8 cellular contexts compared by ENCODE assay signal in genomic region chr2:66574701-66575624, GRCh38.
DNase-seq lines count a peak whose midpoint lies in the region; ATAC-seq, FAIRE-seq and TF ChIP-seq lines count a peak whose summit lies in the region.

No MANE protein-coding gene starts in this region.

- DNase-seq in CMK (ENCODE audit: low read depth) = peak; percentile 26
- DNase-seq in KBM-7 = peak; percentile 85
- peak; percentile 41 to 56 for DNase-seq in PC-9
- DNase-seq in H1 (ENCODE audit: low read depth in 1 of 2, low spot score in 2 of 2) = peak in 1 of 2 experiments; percentile 64
- no peak for DNase-seq in lower lobe of right lung
- no peak for DNase-seq in stimulated activated naive CD4-positive, alpha-beta T cell (lab: John Stamatoyannopoulos, UW)

- no peaks in the 10 kb centered on the region for H3K79me1 ChIP-seq in H1 (ENCODE audit: low read depth, low read length)

- H3K9me2 ChIP-seq in PC-9 (ENCODE audit: insufficient read depth) = no peaks in the 10 kb centered on the region

- WGBS in H1 (ENCODE audit: extremely low coverage in 1 of 2, insufficient coverage in 1 of 2, insufficient read length in 1 of 2, insufficient replicate concordance in 2 of 2, low coverage in 1 of 2, low lambda C conversion rate in 2 of 2, missing lambda C conversion rate in 1 of 2), 2 experiments = 1% methylated on average over 25 of the region's 35 CpGs; no CpG with 5 or more reads in 1 of the 2 experiments

- no peak overlapping the region for H4K8ac ChIP-seq in H1 (ENCODE audit: extremely low read depth, insufficient read depth, low read length)

- 0 out of 2 replicates have a peak, but pooled peaks cover 19% of the 10 kb centered on the region for H3K4me1 ChIP-seq in PC-9 (replicated peaks; ENCODE audit: insufficient read depth)
- peaks cover 5 to 29% (median 12%) of the 10 kb centered on the region in 4 experiments for H3K4me1 ChIP-seq in H1 (replicated peaks in 1 of 4; ENCODE audit: control insufficient read depth in 3 of 4, insufficient read depth in 4 of 4, low read length in 3 of 4)
- peaks cover 40% of the 10 kb centered on the region for H3K4me1 ChIP-seq in lower lobe of right lung
- H3K4me1 ChIP-seq in subcutaneous abdominal adipose tissue (ENCODE audit: control insufficient read depth in 5 of 5, insufficient read depth in 5 of 5, low read length in 5 of 5) = peaks cover 3 to 37% (median 36%) of the 10 kb centered on the region in 5 donors

- no peak for FAIRE-seq in H1 (lab: Jason Lieb, UNC)

- in situ Hi-C loops in KBM-7 (cut with MboI; ENCODE audit: low pct_unique_long_range_greater_than_20kb, low sequenced_read_pairs) = no loop called here

- no peak overlapping the region for H3K56ac ChIP-seq in H1 (replicated peaks; ENCODE audit: insufficient read length, low read depth, low read length)

- TF ChIP-seq POLR2A in H1 (IDR thresholded peaks at IDR 0.05; ENCODE audit: control extremely low read depth in 1 of 2, low read depth in 2 of 2, low read length in 2 of 2) = no peak

- CTCF ChIA-PET in PC-9 (lab: Charles Lee) = interaction anchor here (0.6 to 2.7 kb wide), 6 partner anchors 18 to 1488 kb away, joined by 3 to 21 read pairs (median 3); no protein-coding TSS in a partner anchor
- CTCF ChIA-PET in H1 (lab: Charles Lee; ENCODE audit: partially characterized antibody) = interaction anchor here (0.6 to 14.4 kb wide), 20 partner anchors 11 to 954 kb away, joined by 3 to 161 read pairs (median 3); partner anchors contain the start of gene MEIS1

- H4K5ac ChIP-seq in H1 (ENCODE audit: insufficient read length, low read depth, low read length) = no peak overlapping the region

- H2BK5ac ChIP-seq in H1 (ENCODE audit: low read depth, low read length) = no peak overlapping the region

- ATAC-seq in lower lobe of right lung (peak; percentile 46 to 64), GM19035 (IDR thresholded peaks at IDR 0.05; ENCODE audit: unreplicated experiment) (no peak)

- no peak overlapping the region for H4K91ac ChIP-seq in H1 (replicated peaks; ENCODE audit: insufficient read length, low read length)

- peaks cover 20% of the 10 kb centered on the region; the same call in 1 of the 2 replicates for H3K23me2 ChIP-seq in H1 (ENCODE audit: low read depth, low read length)

- H3K18ac ChIP-seq in H1 (ENCODE audit: extremely low read depth, low read length) = no peak overlapping the region

- H3K4me2 ChIP-seq in PC-9 (peak overlapping the region; percentile 96), H1 (ENCODE audit: insufficient read depth in 1 of 2, low read depth in 2 of 2, low read length in 2 of 2) (peak overlapping the region; percentile 77 to 99)

- 0 out of 3 replicates have a peak, but pooled peaks of 1 of the 2 experiments have one; percentile 27 for TF ChIP-seq EP300 in H1 (IDR thresholded peaks at IDR 0.05; ENCODE audit: borderline replicate concordance in 1 of 2, low read depth in 2 of 2, low read length in 2 of 2)

- no peaks in the 10 kb centered on the region for H3F3A ChIP-seq in PC-9 (ENCODE audit: insufficient read depth, low read depth)

- no TSS peak for BruUV-seq in PC-9 (replicated peaks; lab: Mats Ljungman, UMichigan)

- POLR2A ChIA-PET in PC-9 (lab: Charles Lee; ENCODE audit: unreplicated experiment) (interaction anchor here (0.6 kb wide), 2 partner anchors 194 to 510 kb away, joined by 5 to 9 read pairs; no protein-coding TSS in a partner anchor), H1 (lab: Charles Lee; ENCODE audit: partially characterized antibody) (interaction anchor here (0.9 to 3.0 kb wide), 5 partner anchors 130 to 148 kb away, joined by 3 to 8 read pairs (median 4); partner anchors contain the start of gene MEIS1)

- H3K27ac ChIP-seq in PC-9 = no peak overlapping the region
- no peak overlapping the region for H3K27ac ChIP-seq in H1 (ENCODE audit: low read depth, low read length)
- peak overlapping the region; percentile 89 for H3K27ac ChIP-seq in lower lobe of right lung
- H3K27ac ChIP-seq in subcutaneous abdominal adipose tissue (ENCODE audit: low read depth, low read length) = peak overlapping the region; percentile 70

- TF ChIP-seq CTCF in PC-9 (conservative IDR thresholded peaks at IDR 0.05) = peak; percentile 78
- peak; percentile 52 to 65 (median 62) for TF ChIP-seq CTCF in H1 (IDR thresholded peaks at IDR 0.05; ENCODE audit: control extremely low read depth in 1 of 3, insufficient read depth in 1 of 3, low read depth in 1 of 3, low read length in 3 of 3)
- TF ChIP-seq CTCF in lower lobe of right lung (IDR thresholded peaks at IDR 0.05) = peak; percentile 42

- H2AK5ac ChIP-seq in H1 (ENCODE audit: low read depth, low read length) = no peak overlapping the region

- H2BK15ac ChIP-seq in H1 (ENCODE audit: low read length) = no peak overlapping the region

- intact Hi-C loops in PC-9 (cut with micrococcal nuclease; ENCODE audit: unreplicated experiment) = loop anchor here (1.0 to 10.0 kb wide), 6 partner anchors 78 to 1267 kb away; no protein-coding TSS in a partner anchor
- intact Hi-C loops in lower lobe of right lung (cut with DNase I) = loop anchor here (10.0 kb wide), 1 partner anchor 130 kb away; no protein-coding TSS in a partner anchor

- H3K23ac ChIP-seq in H1 (ENCODE audit: insufficient read length) = no peak overlapping the region

- H2BK20ac ChIP-seq in H1 (ENCODE audit: low read length) = no peak overlapping the region

- no peak overlapping the region for H2BK12ac ChIP-seq in H1 (ENCODE audit: low read depth, low read length)

- H3K79me2 ChIP-seq in PC-9 (ENCODE audit: low read depth) = no peaks in the 10 kb centered on the region
- H3K79me2 ChIP-seq in H1 (ENCODE audit: control insufficient read depth in 1 of 2, insufficient read depth in 2 of 2, low read length in 2 of 2) = no peaks in the 10 kb centered on the region

- H2BK120ac ChIP-seq in H1 (replicated peaks; ENCODE audit: low read depth, low read length) = no peak overlapping the region

- no peaks in the 10 kb centered on the region for H3K36me3 ChIP-seq in PC-9 (ENCODE audit: low read depth)
- no peaks in the 10 kb centered on the region for H3K36me3 ChIP-seq in H1 (ENCODE audit: control insufficient read depth in 2 of 4, insufficient read depth in 4 of 4, low read length in 3 of 4)
- H3K36me3 ChIP-seq in lower lobe of right lung = peaks cover 3% of the 10 kb centered on the region
- H3K36me3 ChIP-seq in subcutaneous abdominal adipose tissue (ENCODE audit: control insufficient read depth in 5 of 5, insufficient read depth in 5 of 5, low read length in 5 of 5) = peaks cover 0 to 6% (median 3%) of the 10 kb centered on the region in 5 donors

- TF ChIP-seq RAD21 in H1 (IDR thresholded peaks at IDR 0.05 in 1 of 2, conservative IDR thresholded peaks at IDR 0.05 in 1 of 2; ENCODE audit: low read depth in 2 of 2, low read length in 2 of 2) = peak; percentile 86 to 87

- no peak overlapping the region for H3K4ac ChIP-seq in H1 (replicated peaks; ENCODE audit: insufficient read length, low read depth, low read length)

- no peaks in the 10 kb centered on the region for H3K9me3 ChIP-seq in PC-9 (ENCODE audit: insufficient read depth, low read depth)
- H3K9me3 ChIP-seq in H1 (ENCODE audit: insufficient read depth in 2 of 2, low read depth in 1 of 2, low read length in 1 of 2) = no peaks in the 10 kb centered on the region
- no peaks in the 10 kb centered on the region for H3K9me3 ChIP-seq in lower lobe of right lung
- no peaks in the 10 kb centered on the region for H3K9me3 ChIP-seq in subcutaneous abdominal adipose tissue (ENCODE audit: control insufficient read depth in 5 of 5, low read length in 5 of 5)

- H4K20me1 ChIP-seq in PC-9 (ENCODE audit: insufficient read depth) = no peaks in the 10 kb centered on the region
- H4K20me1 ChIP-seq in H1 (replicated peaks in 1 of 2; ENCODE audit: control insufficient read depth in 1 of 2, insufficient read depth in 2 of 2, low read length in 2 of 2) = peaks cover 0 to 6% of the 10 kb centered on the region in 2 experiments

- H2AFZ ChIP-seq in PC-9 = peak overlapping the region; percentile 73
- H2AFZ ChIP-seq in H1 (ENCODE audit: low read length) = no peak overlapping the region

- H3K14ac ChIP-seq in H1 (ENCODE audit: insufficient read length) = no peak overlapping the region

- H3K27me3 ChIP-seq in PC-9 (ENCODE audit: insufficient read depth, low read depth) (peaks cover 27% of the 10 kb centered on the region; the same call in 1 of the 2 replicates), H1 (replicated peaks in 1 of 4; ENCODE audit: control insufficient read depth in 3 of 4, extremely low read depth in 1 of 4, insufficient read depth in 3 of 4, low read length in 3 of 4) (peaks cover 38 to 46% (median 41%) of the 10 kb centered on the region in 4 experiments), lower lobe of right lung (ENCODE audit: low read depth) (peaks cover 54% of the 10 kb centered on the region), subcutaneous abdominal adipose tissue (ENCODE audit: control insufficient read depth in 5 of 5, insufficient read depth in 4 of 5, low read length in 5 of 5) (peaks cover 16 to 40% (median 35%) of the 10 kb centered on the region in 5 donors)

- H3K9ac ChIP-seq in H1 (replicated peaks in 1 of 4; ENCODE audit: extremely low read depth in 1 of 4, low read depth in 3 of 4, low read length in 3 of 4) (no peak overlapping the region), subcutaneous abdominal adipose tissue (ENCODE audit: low read length in 5 of 5) (peak overlapping the region in 3 of 5 donors; percentile 55 to 64 (median 56))

- H3K4me3 ChIP-seq in PC-9 (peak overlapping the region; percentile 65; the same call in 1 of the 2 replicates), H1 (ENCODE audit: extremely low read depth in 1 of 4, insufficient read depth in 2 of 4, low read depth in 3 of 4, low read length in 4 of 4) (peak overlapping the region; percentile 1 to 65 (median 43); a peak in 5 of 8 replicates), lower lobe of right lung (peak overlapping the region; percentile 56), subcutaneous abdominal adipose tissue (ENCODE audit: low read depth in 1 of 5, low read length in 5 of 5) (peak overlapping the region; percentile 56 to 77 (median 69))

TF ChIP-seq in H1, 55 proteins besides CTCF, POLR2A, EP300 and RAD21 (continues in another document):
- no peak for TF ChIP-seq ZNF274 (IDR thresholded peaks at IDR 0.05; ENCODE audit: borderline replicate concordance, extremely low read depth, low read length)
- TF ChIP-seq EZH2 (IDR thresholded peaks at IDR 0.05; ENCODE audit: low read depth, low read length, severe bottlenecking) = no peak
- TF ChIP-seq BACH1 (IDR thresholded peaks at IDR 0.05; ENCODE audit: low read length) = no peak
- TF ChIP-seq TAF7 (optimal IDR thresholded peaks at IDR 0.05; ENCODE audit: borderline replicate concordance, low read depth, low read length) = peak; percentile 52
- peak; percentile 27; the same call in 1 of the 2 replicates for TF ChIP-seq SP1 (IDR thresholded peaks at IDR 0.05; ENCODE audit: low read depth, low read length)
- peak; percentile 2 for TF ChIP-seq KDM4A (IDR thresholded peaks at IDR 0.05; ENCODE audit: low read depth, low read length, severe bottlenecking)
- no peak for TF ChIP-seq TBP (IDR thresholded peaks at IDR 0.05; ENCODE audit: low read depth, low read length)
- 0 out of 2 replicates have a peak, but pooled peaks have one; percentile 65 for TF ChIP-seq EGR1 (IDR thresholded peaks at IDR 0.05; ENCODE audit: borderline replicate concordance, low read depth, low read length)
- no peak for TF ChIP-seq JUN (IDR thresholded peaks at IDR 0.05; ENCODE audit: low read depth, low read length)
- TF ChIP-seq SRF (IDR thresholded peaks at IDR 0.05; ENCODE audit: low read depth, low read length) = no peak

Comparison
In these comparisons a context has a peak if more than half of its experiments do, and no peak if none do; other contexts are left out.
1. DNase-seq: peak in CMK (single experiment), KBM-7 (single experiment) and PC-9 (2 of 2); none in lower lobe of right lung (single experiment) and stimulated activated naive CD4-positive, alpha-beta T cell (0 of 6).
2. H3K27ac ChIP-seq: peak in lower lobe of right lung (single experiment) and subcutaneous abdominal adipose tissue (single experiment); none in PC-9 (single experiment) and H1 (single experiment).
3. H3K9ac ChIP-seq: peak in subcutaneous abdominal adipose tissue (3 of 5); none in H1 (0 of 4).
4. Peak in every context shown above with its lines, with median percentiles within 50 percentile points of each other: H3K4me3 ChIP-seq and CTCF ChIP-seq.